Comparison of ENCODE assay signal across 1 cellular context in the genomic region with DNA sequence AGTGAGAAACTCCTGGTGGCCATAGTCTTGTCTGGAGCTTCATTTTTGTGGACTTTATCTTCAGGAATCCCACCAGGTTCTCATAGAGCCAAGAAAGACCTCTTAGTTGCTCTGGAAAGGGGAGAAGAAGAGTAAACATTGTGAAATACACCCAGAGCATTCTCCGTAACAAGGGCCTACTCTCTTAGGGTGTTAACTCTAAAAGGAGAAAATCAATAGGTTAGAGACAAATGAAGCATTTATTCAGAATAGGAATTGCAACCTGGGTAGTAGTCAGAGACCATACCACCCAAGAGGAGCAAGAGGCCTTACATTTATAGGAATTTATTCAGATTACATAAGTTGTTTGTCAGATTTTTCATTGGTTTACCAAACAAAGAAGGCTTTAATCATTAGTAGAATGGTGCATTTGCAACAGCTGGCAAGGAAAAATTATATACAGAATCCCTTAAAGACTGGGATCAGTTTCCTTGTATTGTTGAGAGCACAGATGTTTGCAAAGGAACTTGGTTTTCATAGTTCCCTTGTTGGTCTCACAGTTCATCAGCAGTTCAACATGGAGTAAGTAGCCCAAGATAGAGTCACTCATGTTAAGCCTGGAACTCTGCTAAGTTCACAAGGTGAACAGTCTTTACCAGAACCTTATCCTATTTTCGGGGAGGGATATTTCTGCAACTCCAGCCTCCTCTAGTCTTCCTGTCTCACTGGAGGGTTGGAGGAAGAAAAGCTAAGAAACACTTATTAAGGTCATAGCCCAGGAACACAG.
TF ChIP-seq lines count a peak whose summit lies in the region.

No MANE protein-coding gene starts in this region.

TF ChIP-seq in H1, 55 proteins besides CTCF, POLR2A, EP300 and RAD21 (continued from another document):
- TF ChIP-seq, protein P1, sequence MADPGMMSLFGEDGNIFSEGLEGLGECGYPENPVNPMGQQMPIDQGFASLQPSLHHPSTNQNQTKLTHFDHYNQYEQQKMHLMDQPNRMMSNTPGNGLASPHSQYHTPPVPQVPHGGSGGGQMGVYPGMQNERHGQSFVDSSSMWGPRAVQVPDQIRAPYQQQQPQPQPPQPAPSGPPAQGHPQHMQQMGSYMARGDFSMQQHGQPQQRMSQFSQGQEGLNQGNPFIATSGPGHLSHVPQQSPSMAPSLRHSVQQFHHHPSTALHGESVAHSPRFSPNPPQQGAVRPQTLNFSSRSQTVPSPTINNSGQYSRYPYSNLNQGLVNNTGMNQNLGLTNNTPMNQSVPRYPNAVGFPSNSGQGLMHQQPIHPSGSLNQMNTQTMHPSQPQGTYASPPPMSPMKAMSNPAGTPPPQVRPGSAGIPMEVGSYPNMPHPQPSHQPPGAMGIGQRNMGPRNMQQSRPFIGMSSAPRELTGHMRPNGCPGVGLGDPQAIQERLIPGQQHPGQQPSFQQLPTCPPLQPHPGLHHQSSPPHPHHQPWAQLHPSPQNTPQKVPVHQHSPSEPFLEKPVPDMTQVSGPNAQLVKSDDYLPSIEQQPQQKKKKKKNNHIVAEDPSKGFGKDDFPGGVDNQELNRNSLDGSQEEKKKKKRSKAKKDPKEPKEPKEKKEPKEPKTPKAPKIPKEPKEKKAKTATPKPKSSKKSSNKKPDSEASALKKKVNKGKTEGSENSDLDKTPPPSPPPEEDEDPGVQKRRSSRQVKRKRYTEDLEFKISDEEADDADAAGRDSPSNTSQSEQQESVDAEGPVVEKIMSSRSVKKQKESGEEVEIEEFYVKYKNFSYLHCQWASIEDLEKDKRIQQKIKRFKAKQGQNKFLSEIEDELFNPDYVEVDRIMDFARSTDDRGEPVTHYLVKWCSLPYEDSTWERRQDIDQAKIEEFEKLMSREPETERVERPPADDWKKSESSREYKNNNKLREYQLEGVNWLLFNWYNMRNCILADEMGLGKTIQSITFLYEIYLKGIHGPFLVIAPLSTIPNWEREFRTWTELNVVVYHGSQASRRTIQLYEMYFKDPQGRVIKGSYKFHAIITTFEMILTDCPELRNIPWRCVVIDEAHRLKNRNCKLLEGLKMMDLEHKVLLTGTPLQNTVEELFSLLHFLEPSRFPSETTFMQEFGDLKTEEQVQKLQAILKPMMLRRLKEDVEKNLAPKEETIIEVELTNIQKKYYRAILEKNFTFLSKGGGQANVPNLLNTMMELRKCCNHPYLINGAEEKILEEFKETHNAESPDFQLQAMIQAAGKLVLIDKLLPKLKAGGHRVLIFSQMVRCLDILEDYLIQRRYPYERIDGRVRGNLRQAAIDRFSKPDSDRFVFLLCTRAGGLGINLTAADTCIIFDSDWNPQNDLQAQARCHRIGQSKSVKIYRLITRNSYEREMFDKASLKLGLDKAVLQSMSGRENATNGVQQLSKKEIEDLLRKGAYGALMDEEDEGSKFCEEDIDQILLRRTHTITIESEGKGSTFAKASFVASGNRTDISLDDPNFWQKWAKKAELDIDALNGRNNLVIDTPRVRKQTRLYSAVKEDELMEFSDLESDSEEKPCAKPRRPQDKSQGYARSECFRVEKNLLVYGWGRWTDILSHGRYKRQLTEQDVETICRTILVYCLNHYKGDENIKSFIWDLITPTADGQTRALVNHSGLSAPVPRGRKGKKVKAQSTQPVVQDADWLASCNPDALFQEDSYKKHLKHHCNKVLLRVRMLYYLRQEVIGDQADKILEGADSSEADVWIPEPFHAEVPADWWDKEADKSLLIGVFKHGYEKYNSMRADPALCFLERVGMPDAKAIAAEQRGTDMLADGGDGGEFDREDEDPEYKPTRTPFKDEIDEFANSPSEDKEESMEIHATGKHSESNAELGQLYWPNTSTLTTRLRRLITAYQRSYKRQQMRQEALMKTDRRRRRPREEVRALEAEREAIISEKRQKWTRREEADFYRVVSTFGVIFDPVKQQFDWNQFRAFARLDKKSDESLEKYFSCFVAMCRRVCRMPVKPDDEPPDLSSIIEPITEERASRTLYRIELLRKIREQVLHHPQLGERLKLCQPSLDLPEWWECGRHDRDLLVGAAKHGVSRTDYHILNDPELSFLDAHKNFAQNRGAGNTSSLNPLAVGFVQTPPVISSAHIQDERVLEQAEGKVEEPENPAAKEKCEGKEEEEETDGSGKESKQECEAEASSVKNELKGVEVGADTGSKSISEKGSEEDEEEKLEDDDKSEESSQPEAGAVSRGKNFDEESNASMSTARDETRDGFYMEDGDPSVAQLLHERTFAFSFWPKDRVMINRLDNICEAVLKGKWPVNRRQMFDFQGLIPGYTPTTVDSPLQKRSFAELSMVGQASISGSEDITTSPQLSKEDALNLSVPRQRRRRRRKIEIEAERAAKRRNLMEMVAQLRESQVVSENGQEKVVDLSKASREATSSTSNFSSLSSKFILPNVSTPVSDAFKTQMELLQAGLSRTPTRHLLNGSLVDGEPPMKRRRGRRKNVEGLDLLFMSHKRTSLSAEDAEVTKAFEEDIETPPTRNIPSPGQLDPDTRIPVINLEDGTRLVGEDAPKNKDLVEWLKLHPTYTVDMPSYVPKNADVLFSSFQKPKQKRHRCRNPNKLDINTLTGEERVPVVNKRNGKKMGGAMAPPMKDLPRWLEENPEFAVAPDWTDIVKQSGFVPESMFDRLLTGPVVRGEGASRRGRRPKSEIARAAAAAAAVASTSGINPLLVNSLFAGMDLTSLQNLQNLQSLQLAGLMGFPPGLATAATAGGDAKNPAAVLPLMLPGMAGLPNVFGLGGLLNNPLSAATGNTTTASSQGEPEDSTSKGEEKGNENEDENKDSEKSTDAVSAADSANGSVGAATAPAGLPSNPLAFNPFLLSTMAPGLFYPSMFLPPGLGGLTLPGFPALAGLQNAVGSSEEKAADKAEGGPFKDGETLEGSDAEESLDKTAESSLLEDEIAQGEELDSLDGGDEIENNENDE (IDR thresholded peaks at IDR 0.05; ENCODE audit: insufficient replicate concordance, low read length): no peak
- TF ChIP-seq SIN3A (conservative IDR thresholded peaks at IDR 0.05 in 1 of 2, IDR thresholded peaks at IDR 0.05 in 1 of 2; ENCODE audit: low read depth in 1 of 2, low read length in 2 of 2): no peak
- TF ChIP-seq NRF1 (IDR thresholded peaks at IDR 0.05; ENCODE audit: low read depth, low read length): no peak
- TF ChIP-seq SP2 (IDR thresholded peaks at IDR 0.05; ENCODE audit: low read length): no peak
- no peak for TF ChIP-seq HDAC2 (IDR thresholded peaks at IDR 0.05; ENCODE audit: borderline replicate concordance in 1 of 2, low read depth in 2 of 2, low read length in 2 of 2)
- no peak for TF ChIP-seq BCL11A (IDR thresholded peaks at IDR 0.05; ENCODE audit: low read depth in 2 of 2, low read length in 2 of 2)
- no peak for TF ChIP-seq JUN (IDR thresholded peaks at IDR 0.05; ENCODE audit: low read depth, low read length)
- TF ChIP-seq, protein P2, sequence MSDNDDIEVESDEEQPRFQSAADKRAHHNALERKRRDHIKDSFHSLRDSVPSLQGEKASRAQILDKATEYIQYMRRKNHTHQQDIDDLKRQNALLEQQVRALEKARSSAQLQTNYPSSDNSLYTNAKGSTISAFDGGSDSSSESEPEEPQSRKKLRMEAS (IDR thresholded peaks at IDR 0.05): no peak
- no peak for TF ChIP-seq EGR1 (IDR thresholded peaks at IDR 0.05; ENCODE audit: borderline replicate concordance, low read depth, low read length)
